12 cellular contexts compared by ENCODE assay signal in the genomic region with DNA sequence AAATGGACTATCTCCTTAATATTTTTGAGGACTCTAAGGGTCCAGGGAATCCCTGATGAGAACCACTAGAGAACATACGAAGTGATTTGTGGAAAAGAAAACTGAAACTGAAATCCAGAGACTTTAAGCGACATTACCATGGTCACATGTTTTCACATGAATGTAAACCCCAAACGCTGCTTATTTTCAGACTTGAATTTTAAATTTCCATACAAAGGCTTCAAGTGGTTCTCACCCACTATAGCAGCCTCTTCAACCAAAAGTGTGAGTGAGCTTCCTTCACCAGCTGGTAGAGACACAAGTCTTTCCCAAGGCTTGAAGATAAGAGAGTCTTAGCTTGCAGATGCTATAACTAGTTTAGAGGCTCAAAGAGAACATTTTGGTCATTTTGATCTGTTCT.
A peak's percentile ranks its signal among the peaks of the same experiment; 100 is the strongest.
DNase-seq lines count a peak whose midpoint lies in the region; ATAC-seq and TF ChIP-seq lines count a peak whose summit lies in the region.
"Had no signal": no experiment of that assay in that cellular context is flagged by ENCODE, and none has a peak within 500 bp of the region (broad histone marks: within the 10 kb centered on the region; RNA-seq: fewer than 3 reads in every experiment).

No MANE protein-coding gene starts in this region.

- peak overlapping the region; percentile 55 for H3K4me3 ChIP-seq in CD4-positive, CD25-positive, alpha-beta regulatory T cell (ENCODE audit: low read depth, low read length)
- no peak overlapping the region for H3K4me3 ChIP-seq in body of pancreas
- no peak overlapping the region for H3K4me3 ChIP-seq in adrenal gland
- H3K4me3 ChIP-seq: gastrocnemius medialis, GM23248, right atrium auricular region had no signal

- TF ChIP-seq CTCF in body of pancreas (IDR thresholded peaks at IDR 0.05) (no peak), adrenal gland (IDR thresholded peaks at IDR 0.05) (no peak)

- 55 to 59% methylated on average over 3 of the region's 3 CpGs for WGBS in body of pancreas, 2 donors
- 75 to 82% (median 81%) methylated on average over 3 of the region's 3 CpGs for WGBS in adrenal gland, 4 donors

- no peak overlapping the region for H3K4me3 Mint-ChIP-seq in CD4-positive, CD25-positive, alpha-beta regulatory T cell
- no peak overlapping the region for H3K4me3 Mint-ChIP-seq in immature natural killer cell

- H3K27me3 Mint-ChIP-seq in CD4-positive, CD25-positive, alpha-beta regulatory T cell = peaks cover 4% of the 10 kb centered on the region
- H3K27me3 Mint-ChIP-seq in immature natural killer cell (ENCODE audit: low read depth in 3 of 3) = peaks cover 0 to 5% (median 0%) of the 10 kb centered on the region in 3 donors

- H3K4me1 ChIP-seq in CD4-positive, CD25-positive, alpha-beta regulatory T cell (ENCODE audit: control insufficient read depth, insufficient read depth, low read length, poor library complexity, severe bottlenecking) = no peaks in the 10 kb centered on the region
- H3K4me1 ChIP-seq in body of pancreas (peaks cover 27% of the 10 kb centered on the region), adrenal gland (replicated peaks in 1 of 2) (peaks cover 0 to 8% of the 10 kb centered on the region in 2 donors)

- no peak for TF ChIP-seq POLR2A in body of pancreas (IDR thresholded peaks at IDR 0.05)
- TF ChIP-seq POLR2A in adrenal gland (IDR thresholded peaks at IDR 0.05) = no peak

- peaks cover 0 to 8% (median 1%) of the 10 kb centered on the region in 4 donors for H3K4me1 Mint-ChIP-seq in CD4-positive, CD25-positive, alpha-beta regulatory T cell
- peaks cover 0 to 2% of the 10 kb centered on the region in 2 donors for H3K4me1 Mint-ChIP-seq in immature natural killer cell

- H3K9me3 Mint-ChIP-seq in CD4-positive, CD25-positive, alpha-beta regulatory T cell = no peaks in the 10 kb centered on the region
- no peaks in the 10 kb centered on the region for H3K9me3 Mint-ChIP-seq in immature natural killer cell

- no peak overlapping the region for H3K27ac Mint-ChIP-seq in CD4-positive, CD25-positive, alpha-beta regulatory T cell
- H3K27ac Mint-ChIP-seq in immature natural killer cell = no peak overlapping the region

- DNase-seq in CD4-positive, CD25-positive, alpha-beta regulatory T cell = peak in 1 of 3 donors; percentile 62
- DNase-seq in immature natural killer cell = peak; percentile 37 to 50 (median 40)
- DNase-seq in KBM-7 = no peak
- DNase-seq in body of pancreas = no peak
- no peak for DNase-seq in adrenal gland
- DNase-seq in GM03348 (ENCODE audit: low spot score) = no peak
- DNase-seq: gastrocnemius medialis, GM23248, islet precursor cell had no signal

- no peak for ATAC-seq in CD4-positive, CD25-positive, alpha-beta regulatory T cell (ENCODE audit: low read depth in 2 of 2)
- peak; percentile 51 for ATAC-seq in GM18520 (IDR thresholded peaks at IDR 0.05; ENCODE audit: unreplicated experiment)
- ATAC-seq in HG03378 (IDR thresholded peaks at IDR 0.05; ENCODE audit: unreplicated experiment) = peak; percentile 64
- ATAC-seq in body of pancreas = no peak
- ATAC-seq: gastrocnemius medialis had no signal

- intact Hi-C loops in body of pancreas (cut with DNase I) (no loop called here), adrenal gland (cut with DNase I) (no loop called here)

- in situ Hi-C loops in KBM-7 (cut with MboI; ENCODE audit: low pct_unique_long_range_greater_than_20kb, low sequenced_read_pairs) = no loop called here

- H3K36me3 Mint-ChIP-seq in CD4-positive, CD25-positive, alpha-beta regulatory T cell = no peaks in the 10 kb centered on the region
- no peaks in the 10 kb centered on the region for H3K36me3 Mint-ChIP-seq in immature natural killer cell

- no peak overlapping the region for H3K27ac ChIP-seq in CD4-positive, CD25-positive, alpha-beta regulatory T cell (ENCODE audit: insufficient read depth, low read length, poor library complexity, severe bottlenecking)
- H3K27ac ChIP-seq in body of pancreas (peak overlapping the region in 1 of 4 donors; percentile 3), adrenal gland (no peak overlapping the region)
- H3K27ac ChIP-seq: gastrocnemius medialis, GM23248, right atrium auricular region had no signal

- H3K9me3 ChIP-seq in CD4-positive, CD25-positive, alpha-beta regulatory T cell (ENCODE audit: control insufficient read depth in 2 of 2, low read length in 2 of 2) = no peaks in the 10 kb centered on the region
- no peaks in the 10 kb centered on the region for H3K9me3 ChIP-seq in body of pancreas
- no peaks in the 10 kb centered on the region for H3K9me3 ChIP-seq in adrenal gland (replicated peaks in 1 of 3)
- H3K9me3 ChIP-seq: gastrocnemius medialis, right atrium auricular region had no signal

- H3K27me3 ChIP-seq in CD4-positive, CD25-positive, alpha-beta regulatory T cell (ENCODE audit: control insufficient read depth, insufficient read depth, low read length) = no peaks in the 10 kb centered on the region
- H3K27me3 ChIP-seq in body of pancreas = no peaks in the 10 kb centered on the region
- H3K27me3 ChIP-seq in adrenal gland = no peaks in the 10 kb centered on the region
- H3K27me3 ChIP-seq: gastrocnemius medialis, right atrium auricular region had no signal

- no peaks in the 10 kb centered on the region for H3K36me3 ChIP-seq in CD4-positive, CD25-positive, alpha-beta regulatory T cell (ENCODE audit: control insufficient read depth, insufficient read depth, low read length)
- H3K36me3 ChIP-seq in body of pancreas (replicated peaks in 1 of 2; ENCODE audit: insufficient read depth in 1 of 2, low read depth in 2 of 2) (no peaks in the 10 kb centered on the region), adrenal gland (replicated peaks in 1 of 2) (no peaks in the 10 kb centered on the region)
- H3K36me3 ChIP-seq: gastrocnemius medialis, right atrium auricular region had no signal

Comparison
In these comparisons a context has a peak if more than half of its experiments do, and no peak if none do; other contexts are left out.
1. ATAC-seq: peak in GM18520 (single experiment) and HG03378 (single experiment); none in CD4-positive, CD25-positive, alpha-beta regulatory T cell (0 of 2) and body of pancreas (single experiment).
2. DNase-seq: peak in immature natural killer cell (3 of 3); none in KBM-7 (single experiment), body of pancreas (0 of 4), adrenal gland (0 of 7) and GM03348 (single experiment).